Comparison of ENCODE assay signal across 8 cellular contexts in the genomic region with DNA sequence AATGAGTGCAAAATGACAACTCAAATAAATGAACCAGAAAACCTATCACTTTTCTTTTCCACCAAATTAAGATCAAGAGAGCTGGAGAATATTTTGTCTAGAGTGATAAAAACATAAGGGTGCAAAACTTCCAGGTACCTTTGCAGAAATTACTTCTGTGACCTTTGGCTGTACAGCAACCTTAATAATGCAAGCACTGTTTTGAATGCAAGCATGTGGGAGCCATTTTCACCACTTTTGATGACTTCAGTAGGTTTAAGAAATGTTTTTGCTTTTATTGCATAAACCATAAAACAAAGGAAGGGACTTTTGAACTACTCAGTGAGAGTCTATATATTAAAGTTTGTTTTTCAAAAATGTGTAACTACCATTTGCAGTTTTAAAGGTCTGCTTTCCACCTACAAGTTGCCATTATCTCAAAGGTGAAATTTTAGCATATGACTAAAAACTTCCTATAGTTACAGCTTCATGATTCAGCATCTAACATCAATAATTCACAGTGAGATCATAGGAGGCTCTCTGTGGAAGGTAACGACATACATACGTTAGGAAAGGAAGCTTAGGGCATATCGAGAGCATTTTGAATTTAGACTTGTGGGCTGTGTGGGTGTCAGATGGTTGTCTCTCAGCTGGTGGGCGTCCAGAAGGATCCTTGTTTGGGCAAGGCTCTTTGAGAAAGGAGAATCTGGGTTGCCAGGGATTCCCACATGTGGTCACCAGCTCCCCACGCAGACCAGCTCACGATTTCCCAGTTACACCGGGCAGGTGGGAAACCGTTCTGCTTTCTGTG. TPM values are rescaled to one million over a fixed set of nuclear protein-coding genes. Genes with fewer than 3 reads are reported as not detected.
DNase-seq lines count a peak whose midpoint lies in the region; ATAC-seq and TF ChIP-seq lines count a peak whose summit lies in the region.

No MANE protein-coding gene starts in this region.

- peaks cover 10% of the 10 kb centered on the region for H3K4me1 ChIP-seq in rectal smooth muscle tissue (ENCODE audit: control insufficient read depth, insufficient read depth, low read length)

- H3K27me3 ChIP-seq in rectal smooth muscle tissue (ENCODE audit: control insufficient read depth, insufficient read depth, low read length): no peaks in the 10 kb centered on the region

- no peak overlapping the region for H3K9ac ChIP-seq in rectal smooth muscle tissue (ENCODE audit: low read length)

- ATAC-seq in GM18511 (IDR thresholded peaks at IDR 0.05; ENCODE audit: unreplicated experiment): no peak

- DNase-seq in activated CD4-positive, alpha-beta T cell treated with anti-CD3 and anti-CD28 coated beads for 24 hours (ENCODE audit: low read depth in 2 of 2): peak; percentile 19 to 42
- no peak for DNase-seq in activated CD4-positive, alpha-beta T cell treated with anti-CD3 and anti-CD28 coated beads, Interleukin-2, amount 50 U/mL, for 1 hour
- DNase-seq in activated CD4-positive, alpha-beta T cell treated with anti-CD3 and anti-CD28 coated beads, Interleukin-2, amount 50 U/mL, for 4 hours: peak; percentile 29 to 42
- no peak for DNase-seq in epithelial cell of proximal tubule (ENCODE audit: low read depth)
- DNase-seq in NOMO-1 treated with DMSO at 0.1 percent for 48 hours (lab: John Stamatoyannopoulos, UW; ENCODE audit: unreplicated experiment): no peak
- DNase-seq in NCI-H2029 treated with DMSO at 0.1 percent for 48 hours (lab: John Stamatoyannopoulos, UW): no peak

- H3K27ac ChIP-seq in rectal smooth muscle tissue (ENCODE audit: low read depth, low read length): peak overlapping the region; percentile 37

- no peak for TF ChIP-seq CTCF in epithelial cell of proximal tubule (conservative IDR thresholded peaks at IDR 0.05; ENCODE audit: low read depth, low read length)

- H3K36me3 ChIP-seq in rectal smooth muscle tissue (ENCODE audit: control insufficient read depth, insufficient read depth, low read length): peaks cover 7% of the 10 kb centered on the region

- peak overlapping the region; percentile 52 for H3K4me3 ChIP-seq in epithelial cell of proximal tubule (ENCODE audit: low read depth, low read length)
- peak overlapping the region; percentile 37 for H3K4me3 ChIP-seq in rectal smooth muscle tissue (ENCODE audit: low read length)

RNA-seq across cellular contexts. Expression of gene GADD45A, which starts 1.1 kb away (rescaled TPM):
- 67.3 and 151 TPM in 2 replicates for total RNA-seq in epithelial cell of proximal tubule

Comparison
In these comparisons a context has a peak if more than half of its experiments do, and no peak if none do; other contexts are left out.
1. DNase-seq: peak in activated CD4-positive, alpha-beta T cell treated with anti-CD3 and anti-CD28 coated beads for 24 hours (2 of 2) and activated CD4-positive, alpha-beta T cell treated with anti-CD3 and anti-CD28 coated beads, Interleukin-2, amount 50 U/mL, for 4 hours (2 of 2); none in activated CD4-positive, alpha-beta T cell treated with anti-CD3 and anti-CD28 coated beads, Interleukin-2, amount 50 U/mL, for 1 hour (single experiment), epithelial cell of proximal tubule (single experiment), NOMO-1 treated with DMSO at 0.1 percent for 48 hours (single experiment) and NCI-H2029 treated with DMSO at 0.1 percent for 48 hours (single experiment).